Comparison of ENCODE assay signal across 15 cellular contexts in genomic region chr7:127189885-127190284, GRCh38.
A peak's percentile ranks its signal among the peaks of the same experiment; 100 is the strongest.
DNase-seq lines count a peak whose midpoint lies in the region; ATAC-seq and TF ChIP-seq lines count a peak whose summit lies in the region.
"Had no signal": no experiment of that assay in that cellular context is flagged by ENCODE, and none has a peak within 500 bp of the region (broad histone marks: within the 10 kb centered on the region; RNA-seq: fewer than 3 reads in every experiment).

No MANE protein-coding gene starts in this region.

- H3K27ac ChIP-seq in heart left ventricle, result no peak overlapping the region
- no peak overlapping the region for H3K27ac ChIP-seq in brain microvascular endothelial cell
- H3K27ac ChIP-seq: breast epithelium, left lung, SJCRH30 had no signal

- H3K27me3 ChIP-seq in heart left ventricle (no peaks in the 10 kb centered on the region), brain microvascular endothelial cell (replicated peaks) (no peaks in the 10 kb centered on the region)
- H3K27me3 ChIP-seq: breast epithelium had no signal

- H3K9me3 ChIP-seq in heart left ventricle, result no peaks in the 10 kb centered on the region
- H3K9me3 ChIP-seq: breast epithelium, left lung, SJCRH30 had no signal

- WGBS in heart left ventricle, 4 donors, result 29 to 38% (median 33%) methylated on average over 3 of the region's 3 CpGs

- TF ChIP-seq CTCF in heart left ventricle (IDR thresholded peaks at IDR 0.05) (no peak), brain microvascular endothelial cell (IDR thresholded peaks at IDR 0.05; ENCODE audit: low read depth, low read length, missing control alignments) (no peak)

- DNase-seq in heart left ventricle (peak in 3 of 5 donors; percentile 23 to 49 (median 32)), left cardiac atrium (no peak), NCI-H69 (lab: John Stamatoyannopoulos, UW) (peak; percentile 41), left ventricle myocardium superior (peak; percentile 27), middle frontal gyrus (ENCODE audit: extremely low spot score, low spot score) (no peak), brain microvascular endothelial cell (no peak), SKM-1 treated with dmso at 0.1 percent for 144 hours (lab: John Stamatoyannopoulos, UW; ENCODE audit: unreplicated experiment) (no peak)
- DNase-seq: activated naive CD4-positive, alpha-beta T cell; endodermal cell; H7; left lung; NCI-H526 had no signal

- ATAC-seq in heart left ventricle (peak; percentile 90 to 98 (median 96)), left cardiac atrium (no peak), left ventricle myocardium superior (peak; percentile 99), GM18867 (IDR thresholded peaks at IDR 0.05; ENCODE audit: unreplicated experiment) (no peak)
- ATAC-seq: left lung had no signal

- TF ChIP-seq POLR2A in heart left ventricle (IDR thresholded peaks at IDR 0.05), result no peak

- intact Hi-C loops in heart left ventricle (cut with DNase I) (no loop called here), left cardiac atrium (cut with DNase I) (no loop called here), left ventricle myocardium superior (cut with micrococcal nuclease) (no loop called here)

- peaks cover 0 to 11% (median 0%) of the 10 kb centered on the region in 12 donors for H3K4me1 ChIP-seq in heart left ventricle
- H3K4me1 ChIP-seq: breast epithelium, left lung, SJCRH30 had no signal

- in situ Hi-C loops in brain microvascular endothelial cell (cut with HindIII; ENCODE audit: low pct_ligation_motif_present, low sequenced_read_pairs), result no loop called here

- H3K4me3 ChIP-seq in heart left ventricle (no peak overlapping the region), brain microvascular endothelial cell (ENCODE audit: low read depth, low read length) (no peak overlapping the region)
- H3K4me3 ChIP-seq: breast epithelium, left lung, SJCRH30 had no signal

- H3K36me3 ChIP-seq in heart left ventricle, result no peaks in the 10 kb centered on the region
- H3K36me3 ChIP-seq in brain microvascular endothelial cell (replicated peaks), result no peaks in the 10 kb centered on the region
- H3K36me3 ChIP-seq: breast epithelium, left lung, SJCRH30 had no signal

Comparison
In these comparisons a context has a peak if more than half of its experiments do, and no peak if none do; other contexts are left out.
1. ATAC-seq: peak in heart left ventricle (4 of 4) and left ventricle myocardium superior (single experiment); none in left cardiac atrium (0 of 2) and GM18867 (single experiment).
2. DNase-seq: peak in heart left ventricle (3 of 5), NCI-H69 (single experiment) and left ventricle myocardium superior (single experiment); none in left cardiac atrium (single experiment), middle frontal gyrus (single experiment), brain microvascular endothelial cell (single experiment) and SKM-1 treated with dmso at 0.1 percent for 144 hours (single experiment).